Comparison of ENCODE assay signal across 8 cellular contexts in the genomic region with DNA sequence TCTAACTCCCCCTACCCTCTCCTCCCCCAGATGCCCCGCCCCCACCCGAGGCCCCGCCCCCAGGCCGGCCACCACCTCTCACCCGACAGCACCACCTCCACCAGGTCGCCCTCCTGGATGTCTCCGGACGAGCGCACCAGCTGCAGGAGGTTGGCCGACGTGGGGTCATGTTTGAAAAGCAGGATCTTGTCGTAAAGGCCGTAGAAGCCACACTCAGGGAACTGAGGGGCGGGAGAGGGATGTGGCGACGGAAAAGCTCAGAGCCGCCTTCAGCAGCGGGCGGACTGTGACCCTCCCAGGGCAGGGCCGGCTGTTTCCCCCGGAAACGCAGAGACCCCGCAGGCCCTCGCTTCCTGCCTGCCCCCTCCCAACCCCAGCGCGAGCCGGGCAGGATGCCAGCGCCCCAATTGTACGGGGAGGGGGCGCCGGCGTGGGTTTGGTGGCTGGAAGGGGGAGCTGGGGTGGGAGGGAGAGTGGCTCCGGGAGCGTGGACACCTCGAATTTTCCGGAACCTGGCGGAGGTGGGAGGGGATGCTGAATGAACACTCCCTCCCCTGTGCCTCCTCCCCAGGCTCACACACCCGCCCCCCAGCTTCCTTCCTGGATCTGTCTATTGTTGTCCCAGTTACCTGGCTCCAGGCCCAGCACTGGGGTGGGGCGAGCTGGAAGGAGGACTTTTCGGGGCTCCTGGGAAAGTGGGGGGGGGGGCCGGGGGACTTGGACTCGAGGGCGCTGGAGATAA. TPM values are rescaled to one million over a fixed set of nuclear protein-coding genes. Genes with fewer than 3 reads are reported as not detected.
DNase-seq lines count a peak whose midpoint lies in the region; ATAC-seq, FAIRE-seq and TF ChIP-seq lines count a peak whose summit lies in the region.

No MANE protein-coding gene starts in this region.

- no peak for TF ChIP-seq RAD21 in H1 (IDR thresholded peaks at IDR 0.05 in 1 of 2, conservative IDR thresholded peaks at IDR 0.05 in 1 of 2; ENCODE audit: low read depth in 2 of 2, low read length in 2 of 2)

- 0 out of 3 replicates have a peak, but pooled peaks of 1 of the 2 experiments have one; percentile 26 for TF ChIP-seq POLR2A in H1 (IDR thresholded peaks at IDR 0.05; ENCODE audit: control extremely low read depth in 1 of 2, low read depth in 2 of 2, low read length in 2 of 2)

- H4K91ac ChIP-seq in H1 (replicated peaks; ENCODE audit: insufficient read length, low read length) = peak overlapping the region; percentile 58

- 0 out of 7 replicates have a peak overlapping the region, but pooled peaks of 3 of the 4 experiments have one; percentile 20 to 49 (median 45) for H3K9ac ChIP-seq in H1 (replicated peaks in 1 of 4; ENCODE audit: extremely low read depth in 1 of 4, low read depth in 3 of 4, low read length in 3 of 4)
- peak overlapping the region; percentile 67 for H3K9ac ChIP-seq in mesendoderm (ENCODE audit: low read length)

- no peak overlapping the region for H2BK20ac ChIP-seq in H1 (ENCODE audit: low read length)

- peaks cover 0 to 19% of the 10 kb centered on the region in 2 experiments; a peak in 2 of 4 replicates for H3K79me2 ChIP-seq in H1 (ENCODE audit: control insufficient read depth in 1 of 2, insufficient read depth in 2 of 2, low read length in 2 of 2)
- peaks cover 10% of the 10 kb centered on the region for H3K79me2 ChIP-seq in mesendoderm (ENCODE audit: control insufficient read depth, insufficient read depth, low read length)

- peaks cover 0 to 3% of the 10 kb centered on the region in 2 experiments for H4K20me1 ChIP-seq in H1 (replicated peaks in 1 of 2; ENCODE audit: control insufficient read depth in 1 of 2, insufficient read depth in 2 of 2, low read length in 2 of 2)

- CTCF ChIA-PET in H1 (lab: Charles Lee; ENCODE audit: partially characterized antibody) = interaction anchor here (0.6 to 7.5 kb wide), 9 partner anchors 9 to 107 kb away, joined by 3 to 46 read pairs (median 4); partner anchors contain the start of gene DACT3

- TF ChIP-seq EP300 in H1 (IDR thresholded peaks at IDR 0.05; ENCODE audit: borderline replicate concordance in 1 of 2, low read depth in 2 of 2, low read length in 2 of 2) = no peak

- H3K36me3 ChIP-seq in H1 (ENCODE audit: control insufficient read depth in 2 of 4, insufficient read depth in 4 of 4, low read length in 3 of 4) (peaks cover 0 to 10% (median 0%) of the 10 kb centered on the region in 4 experiments; a peak in 2 of 8 replicates), mesendoderm (ENCODE audit: control insufficient read depth, insufficient read depth, low read length) (no peaks in the 10 kb centered on the region)

- H2BK5ac ChIP-seq in H1 (ENCODE audit: low read depth, low read length) (peak overlapping the region; percentile 60; the same call in 1 of the 2 replicates), mesendoderm (ENCODE audit: low read length) (peak overlapping the region; percentile 91)

- H3K4me3 ChIP-seq in H1 (ENCODE audit: extremely low read depth in 1 of 4, insufficient read depth in 2 of 4, low read depth in 3 of 4, low read length in 4 of 4) (peak overlapping the region; percentile 58 to 94 (median 74)), mesendoderm (ENCODE audit: low read length) (peak overlapping the region; percentile 83)

- H3K23ac ChIP-seq in H1 (ENCODE audit: insufficient read length) (no peak overlapping the region), mesendoderm (ENCODE audit: low read length) (no peak overlapping the region)

- peak overlapping the region; percentile 61 for H3K27ac ChIP-seq in H1 (ENCODE audit: low read depth, low read length)
- H3K27ac ChIP-seq in mesendoderm (ENCODE audit: low read depth, low read length) = peak overlapping the region; percentile 54

- H3K4me2 ChIP-seq in H1 (ENCODE audit: insufficient read depth in 1 of 2, low read depth in 2 of 2, low read length in 2 of 2) = peak overlapping the region; percentile 91
- H3K4me2 ChIP-seq in mesendoderm (ENCODE audit: low read length) = peak overlapping the region; percentile 94

- H4K5ac ChIP-seq in H1 (ENCODE audit: insufficient read length, low read depth, low read length) (peak overlapping the region; percentile 76), mesendoderm (ENCODE audit: low read length) (no peak overlapping the region)

- POLR2A ChIA-PET in H1 (lab: Charles Lee; ENCODE audit: partially characterized antibody) = interaction anchor here (0.6 to 4.7 kb wide), 12 partner anchors 9 to 524 kb away, joined by 3 to 18 read pairs (median 4); partner anchors contain the start of gene SLC1A5

- H4K8ac ChIP-seq in H1 (ENCODE audit: extremely low read depth, insufficient read depth, low read length) (0 out of 2 replicates have a peak overlapping the region, but pooled peaks have one; percentile 3), mesendoderm (ENCODE audit: low read depth, low read length) (peak overlapping the region; percentile 78)

- no peaks in the 10 kb centered on the region for H3K27me3 ChIP-seq in H1 (replicated peaks in 1 of 4; ENCODE audit: control insufficient read depth in 3 of 4, extremely low read depth in 1 of 4, insufficient read depth in 3 of 4, low read length in 3 of 4)
- H3K27me3 ChIP-seq in mesendoderm (ENCODE audit: insufficient read depth, low read length, poor library complexity) = no peaks in the 10 kb centered on the region

- peaks cover 0 to 18% (median 7%) of the 10 kb centered on the region in 4 experiments; a peak in 5 of 7 replicates for H3K4me1 ChIP-seq in H1 (replicated peaks in 1 of 4; ENCODE audit: control insufficient read depth in 3 of 4, insufficient read depth in 4 of 4, low read length in 3 of 4)
- no peaks in the 10 kb centered on the region for H3K4me1 ChIP-seq in mesendoderm (ENCODE audit: control insufficient read depth, low read depth, low read length)

- peak overlapping the region; percentile 23; the same call in 1 of the 2 replicates for H2BK12ac ChIP-seq in H1 (ENCODE audit: low read depth, low read length)

- H3K56ac ChIP-seq in H1 (replicated peaks; ENCODE audit: insufficient read length, low read depth, low read length) = peak overlapping the region; percentile 1
- H3K56ac ChIP-seq in mesendoderm (ENCODE audit: low read length) = peak overlapping the region; percentile 97

- H2BK15ac ChIP-seq in H1 (ENCODE audit: low read length) (0 out of 2 replicates have a peak overlapping the region, but pooled peaks have one; percentile 61), mesendoderm (replicated peaks; ENCODE audit: low read depth) (no peak overlapping the region)

- H2BK120ac ChIP-seq in H1 (replicated peaks; ENCODE audit: low read depth, low read length) = no peak overlapping the region
- H2BK120ac ChIP-seq in mesendoderm (ENCODE audit: low read depth, low read length) = peak overlapping the region; percentile 66

- peak; percentile 57 for FAIRE-seq in GM19239 (lab: Jason Lieb, UNC)
- no peak for FAIRE-seq in H1 (lab: Jason Lieb, UNC)

- H3K9me3 ChIP-seq in H1 (ENCODE audit: insufficient read depth in 2 of 2, low read depth in 1 of 2, low read length in 1 of 2) = no peaks in the 10 kb centered on the region

- no peak overlapping the region for H2AK5ac ChIP-seq in H1 (ENCODE audit: low read depth, low read length)
- no peak overlapping the region for H2AK5ac ChIP-seq in mesendoderm (ENCODE audit: low read length)

- WGBS in H1 (ENCODE audit: extremely low coverage in 1 of 2, insufficient coverage in 1 of 2, insufficient read length in 1 of 2, insufficient replicate concordance in 2 of 2, low coverage in 1 of 2, low lambda C conversion rate in 2 of 2, missing lambda C conversion rate in 1 of 2), 2 experiments = 3% methylated on average over 28 of the region's 43 CpGs; no CpG with 5 or more reads in 1 of the 2 experiments
- WGBS in mesendoderm (ENCODE audit: extremely low coverage, insufficient coverage, low lambda C conversion rate) = no CpG with 5 or more reads among the region's 43 CpGs

- peak; percentile 75 for DNase-seq in A172 (ENCODE audit: low spot score)
- peak; percentile 72 for DNase-seq in GM19239 (ENCODE audit: insufficient read length, low spot score)
- DNase-seq in NCI-H345 treated with DMSO at 0.1 percent for 48 hours (lab: John Stamatoyannopoulos, UW; ENCODE audit: unreplicated experiment) = peak; percentile 70
- peak; percentile 56 to 62 for DNase-seq in activated CD8-positive, alpha-beta memory T cell treated with anti-CD3 and anti-CD28 coated beads for 1 hour (ENCODE audit: extremely low read depth in 1 of 2, low read depth in 1 of 2)
- peak in 1 of 2 experiments; percentile 89 for DNase-seq in H1 (ENCODE audit: low read depth in 1 of 2, low spot score in 2 of 2)
- DNase-seq in mesendoderm = peak; percentile 97
- DNase-seq in stimulated activated CD8-positive, alpha-beta memory T cell treated with anti-CD3 and anti-CD28 coated beads, Interleukin-15, amount 100 ng/mL, for 4 hours (ENCODE audit: low read depth in 2 of 2) = peak; percentile 57 to 64

- H3K4ac ChIP-seq in H1 (replicated peaks; ENCODE audit: insufficient read length, low read depth, low read length) = no peak overlapping the region
- peak overlapping the region; percentile 99 for H3K4ac ChIP-seq in mesendoderm (ENCODE audit: low read depth, low read length)

- TF ChIP-seq CTCF in H1 (IDR thresholded peaks at IDR 0.05; ENCODE audit: control extremely low read depth in 1 of 3, insufficient read depth in 1 of 3, low read depth in 1 of 3, low read length in 3 of 3) = no peak

- H3K14ac ChIP-seq in H1 (ENCODE audit: insufficient read length) = no peak overlapping the region

- H3K79me1 ChIP-seq in H1 (ENCODE audit: low read depth, low read length) = 0 out of 2 replicates have a peak, but pooled peaks cover 4% of the 10 kb centered on the region
- peaks cover 9% of the 10 kb centered on the region for H3K79me1 ChIP-seq in mesendoderm (ENCODE audit: low read length)

- no peak overlapping the region; the same call in 1 of the 2 replicates for H2AFZ ChIP-seq in H1 (ENCODE audit: low read length)

- no peak for ATAC-seq in HG03139 (IDR thresholded peaks at IDR 0.05; ENCODE audit: unreplicated experiment)

- peak overlapping the region; percentile 84 for H3K18ac ChIP-seq in H1 (ENCODE audit: extremely low read depth, low read length)
- peak overlapping the region; percentile 96 for H3K18ac ChIP-seq in mesendoderm (ENCODE audit: low read length)

- peaks cover 13% of the 10 kb centered on the region; the same call in 1 of the 2 replicates for H3K23me2 ChIP-seq in H1 (ENCODE audit: low read depth, low read length)

RNA-seq across cellular contexts. Expression of gene PRKD2, which starts 3.0 kb away (rescaled TPM):
- 13.3 and 18.8 TPM in 2 replicates for total RNA-seq in A172 (2014; rRNA removed; shearing (Covaris generic))
- 63.8 and 73.1 TPM in 2 replicates for total RNA-seq in H1 (2021; fragmentation: NEBNext Ultra II Directional; extraction: Animal tissue kit (Norgen Biotek cat#: 25700))
- polyA plus RNA-seq in H1 (2011; rRNA removed) = 24.4 and 34.9 TPM in 2 replicates
- polyA plus RNA-seq in H1 (2011; cell fraction: cytosol; rRNA removed) = 21.8 TPM
- polyA plus RNA-seq in H1 (2011; cell fraction: nucleus; rRNA removed) = 52.7 TPM
- 40.6 to 71.6 TPM (median 66.7 TPM) in 4 replicates for polyA plus RNA-seq in H1 (2012, experiment 1 of 2)
- 66.5 TPM for polyA plus RNA-seq in H1 (2012, experiment 2 of 2)
- 39.4 TPM for polyA plus RNA-seq in H1 (2013, experiment 1 of 2)
- polyA plus RNA-seq in H1 (2013, experiment 2 of 2) = 39.7 TPM
- polyA minus RNA-seq in H1 (2011; rRNA and poly(A)+ RNA removed) = 19.5 and 29.8 TPM in 2 replicates
- polyA minus RNA-seq in H1 (2011; cell fraction: cytosol; rRNA and poly(A)+ RNA removed) = 43.1 TPM
- 20.4 TPM for polyA minus RNA-seq in H1 (2011; cell fraction: nucleus; rRNA and poly(A)+ RNA removed)
- 31.9 TPM for polyA plus RNA-seq in mesendoderm (2013, experiment 1 of 2)
- polyA plus RNA-seq in mesendoderm (2013, experiment 2 of 2) = 37.0 TPM

RNA-seq across cellular contexts. Expression of gene FKRP, which starts 31.9 kb away (rescaled TPM):
- total RNA-seq in A172 (2014; rRNA removed; shearing (Covaris generic)) = 6.4 and 14.2 TPM in 2 replicates
- total RNA-seq in H1 (2021; fragmentation: NEBNext Ultra II Directional; extraction: Animal tissue kit (Norgen Biotek cat#: 25700)) = 24.4 and 24.8 TPM in 2 replicates
- polyA plus RNA-seq in H1 (2011; rRNA removed) = 17.1 and 29.1 TPM in 2 replicates
- 16.6 TPM for polyA plus RNA-seq in H1 (2011; cell fraction: cytosol; rRNA removed)
- polyA plus RNA-seq in H1 (2011; cell fraction: nucleus; rRNA removed) = 36.2 TPM
- 22.3 to 27.7 TPM (median 25.3 TPM) in 4 replicates for polyA plus RNA-seq in H1 (2012, experiment 1 of 2)
- polyA plus RNA-seq in H1 (2012, experiment 2 of 2) = 18.2 TPM
- polyA plus RNA-seq in H1 (2013, experiment 1 of 2) = 31.2 TPM
- 30.1 TPM for polyA plus RNA-seq in H1 (2013, experiment 2 of 2)
- polyA minus RNA-seq in H1 (2011; rRNA and poly(A)+ RNA removed) = 9.1 and 10.6 TPM in 2 replicates
- polyA minus RNA-seq in H1 (2011; cell fraction: cytosol; rRNA and poly(A)+ RNA removed) = 10.7 TPM
- polyA minus RNA-seq in H1 (2011; cell fraction: nucleus; rRNA and poly(A)+ RNA removed) = 13.1 TPM
- 27.1 TPM for polyA plus RNA-seq in mesendoderm (2013, experiment 1 of 2)
- polyA plus RNA-seq in mesendoderm (2013, experiment 2 of 2) = 26.5 TPM

RNA-seq across cellular contexts. Expression of gene STRN4, which starts 32.3 kb away (rescaled TPM):
- total RNA-seq in A172 (2014; rRNA removed; shearing (Covaris generic)) = 35.5 and 47.9 TPM in 2 replicates
- total RNA-seq in H1 (2021; fragmentation: NEBNext Ultra II Directional; extraction: Animal tissue kit (Norgen Biotek cat#: 25700)) = 120 and 124 TPM in 2 replicates
- polyA plus RNA-seq in H1 (2011; rRNA removed) = 187 and 298 TPM in 2 replicates
- polyA plus RNA-seq in H1 (2011; cell fraction: cytosol; rRNA removed) = 187 TPM
- 357 TPM for polyA plus RNA-seq in H1 (2011; cell fraction: nucleus; rRNA removed)
- 79.5 to 127 TPM (median 116 TPM) in 4 replicates for polyA plus RNA-seq in H1 (2012, experiment 1 of 2)
- polyA plus RNA-seq in H1 (2012, experiment 2 of 2) = 86.4 TPM
- 74.9 TPM for polyA plus RNA-seq in H1 (2013, experiment 1 of 2)
- polyA plus RNA-seq in H1 (2013, experiment 2 of 2) = 72.9 TPM
- 98.5 and 101 TPM in 2 replicates for polyA minus RNA-seq in H1 (2011; rRNA and poly(A)+ RNA removed)
- 89.5 TPM for polyA minus RNA-seq in H1 (2011; cell fraction: cytosol; rRNA and poly(A)+ RNA removed)
- polyA minus RNA-seq in H1 (2011; cell fraction: nucleus; rRNA and poly(A)+ RNA removed) = 111 TPM
- 77.7 TPM for polyA plus RNA-seq in mesendoderm (2013, experiment 1 of 2)
- polyA plus RNA-seq in mesendoderm (2013, experiment 2 of 2) = 76.0 TPM

RNA-seq across cellular contexts. Expression of gene DACT3, which starts 53.0 kb away (rescaled TPM):
- 0.84 and 1.1 TPM in 2 replicates for total RNA-seq in A172 (2014; rRNA removed; shearing (Covaris generic))
- total RNA-seq in H1 (2021; fragmentation: NEBNext Ultra II Directional; extraction: Animal tissue kit (Norgen Biotek cat#: 25700)) = 1.5 and 2.0 TPM in 2 replicates
- polyA plus RNA-seq in H1 (2011; rRNA removed) = 1.8 and 1.9 TPM in 2 replicates
- polyA plus RNA-seq in H1 (2011; cell fraction: cytosol; rRNA removed) = 1.8 TPM
- polyA plus RNA-seq in H1 (2011; cell fraction: nucleus; rRNA removed) = 2.1 TPM
- polyA plus RNA-seq in H1 (2012, experiment 1 of 2) = 1.1 to 1.4 TPM (median 1.2 TPM) in 4 replicates
- 1.4 TPM for polyA plus RNA-seq in H1 (2012, experiment 2 of 2)
- polyA plus RNA-seq in H1 (2013, experiment 1 of 2) = 1.3 TPM
- 1.3 TPM for polyA plus RNA-seq in H1 (2013, experiment 2 of 2)
- 0.61 and 1.2 TPM in 2 replicates for polyA minus RNA-seq in H1 (2011; rRNA and poly(A)+ RNA removed)
- polyA minus RNA-seq in H1 (2011; cell fraction: cytosol; rRNA and poly(A)+ RNA removed) = 0.81 TPM
- polyA minus RNA-seq in H1 (2011; cell fraction: nucleus; rRNA and poly(A)+ RNA removed) = 1.00 TPM
- 0.41 TPM for polyA plus RNA-seq in mesendoderm (2013, experiment 1 of 2)
- polyA plus RNA-seq in mesendoderm (2013, experiment 2 of 2) = 0.42 TPM
